8 cellular contexts compared by ENCODE assay signal in genomic region chr9:134407123-134407779, GRCh38.
DNase-seq lines count a peak whose midpoint lies in the region; ATAC-seq and TF ChIP-seq lines count a peak whose summit lies in the region.

No MANE protein-coding gene starts in this region.

- peak overlapping the region; percentile 52 for H3K4me3 Mint-ChIP-seq in activated CD4-positive, alpha-beta memory T cell treated with anti-CD3 and anti-CD28 coated beads for 36 hours

- POLR2A ChIA-PET in activated CD4-positive, alpha-beta memory T cell treated with anti-CD3 and anti-CD28 coated beads for 36 hours (lab: Charles Lee), result interaction anchor here (0.6 to 2.5 kb wide), 5 partner anchors 11 to 242 kb away, joined by 3 to 26 read pairs (median 3); no protein-coding TSS in a partner anchor

- H3K27ac Mint-ChIP-seq in activated CD4-positive, alpha-beta memory T cell treated with anti-CD3 and anti-CD28 coated beads for 36 hours, result no peak overlapping the region

- no peaks in the 10 kb centered on the region for H3K9me3 Mint-ChIP-seq in activated CD4-positive, alpha-beta memory T cell treated with anti-CD3 and anti-CD28 coated beads for 36 hours

- DNase-seq in A172 (ENCODE audit: low spot score) (peak; percentile 91), NCI-H524 treated with DMSO at 0.1 percent for 48 hours (lab: John Stamatoyannopoulos, UW) (peak; percentile 16), lung microvascular endothelial cell (ENCODE audit: low read depth in 2 of 2) (peak; percentile 96 to 98)
- peak; percentile 88 for DNase-seq in activated CD4-positive, alpha-beta memory T cell treated with anti-CD3 and anti-CD28 coated beads for 36 hours
- DNase-seq in stimulated activated CD4-positive, alpha-beta T cell treated with anti-CD3 and anti-CD28 coated beads, TNF-alpha, amount 100 ng/mL, for 4 hours (ENCODE audit: low read depth in 3 of 3), result peak; percentile 55 to 71 (median 66)

- H3K27ac ChIP-seq in ectodermal cell (ENCODE audit: insufficient read depth, low read depth, low read length, poor library complexity, severe bottlenecking), result peak overlapping the region; percentile 75

- H3K27me3 ChIP-seq in ectodermal cell (ENCODE audit: control insufficient read depth, insufficient read depth, low read length, poor library complexity, severe bottlenecking), result no peaks in the 10 kb centered on the region

- H3K4me1 ChIP-seq in ectodermal cell (ENCODE audit: control insufficient read depth, insufficient read depth, low read length), result peaks cover 14% of the 10 kb centered on the region

- H3K36me3 ChIP-seq in ectodermal cell (ENCODE audit: control insufficient read depth, insufficient read depth, low read length), result no peaks in the 10 kb centered on the region

- H3K4me3 ChIP-seq in ectodermal cell (ENCODE audit: insufficient read depth, low read depth, low read length), result no peak overlapping the region

- CTCF ChIA-PET in activated CD4-positive, alpha-beta memory T cell treated with anti-CD3 and anti-CD28 coated beads for 36 hours (lab: Charles Lee), result interaction anchor here (1.0 to 1.8 kb wide), 5 partner anchors 10 to 237 kb away, joined by 3 to 5 read pairs (median 4); no protein-coding TSS in a partner anchor

- H3K36me3 Mint-ChIP-seq in activated CD4-positive, alpha-beta memory T cell treated with anti-CD3 and anti-CD28 coated beads for 36 hours, result no peaks in the 10 kb centered on the region

- intact Hi-C loops in activated CD4-positive, alpha-beta memory T cell treated with anti-CD3 and anti-CD28 coated beads for 36 hours (cut with micrococcal nuclease), result loop anchor here (1.0 kb wide), 1 partner anchor 17 kb away; no protein-coding TSS in a partner anchor

- H3K27me3 Mint-ChIP-seq in activated CD4-positive, alpha-beta memory T cell treated with anti-CD3 and anti-CD28 coated beads for 36 hours, result no peaks in the 10 kb centered on the region

- no peaks in the 10 kb centered on the region for H3K9me3 ChIP-seq in ectodermal cell (ENCODE audit: control insufficient read depth, low read length)

- peak; percentile 50 for ATAC-seq in HG03097 (IDR thresholded peaks at IDR 0.05; ENCODE audit: low FRiP score, unreplicated experiment)

- peak; percentile 35 for TF ChIP-seq POLR2A in GM18526 (IDR thresholded peaks at IDR 0.05; ENCODE audit: extremely low read depth, insufficient read length)

- WGBS in ectodermal cell, 2 experiments, result 52 to 58% methylated on average over 33 of the region's 33 CpGs

- H3K4me1 Mint-ChIP-seq in activated CD4-positive, alpha-beta memory T cell treated with anti-CD3 and anti-CD28 coated beads for 36 hours (ENCODE audit: low read depth), result peaks cover 38% of the 10 kb centered on the region

Comparison
In these comparisons a context has a peak if more than half of its experiments do, and no peak if none do; other contexts are left out.
1. DNase-seq: peak in every context shown above with its lines; median percentile 97 in lung microvascular endothelial cell; 91 in A172; 88 in activated CD4-positive, alpha-beta memory T cell treated with anti-CD3 and anti-CD28 coated beads for 36 hours; 66 in stimulated activated CD4-positive, alpha-beta T cell treated with anti-CD3 and anti-CD28 coated beads, TNF-alpha, amount 100 ng/mL, for 4 hours; 16 in NCI-H524 treated with DMSO at 0.1 percent for 48 hours.